In the genomic region with DNA sequence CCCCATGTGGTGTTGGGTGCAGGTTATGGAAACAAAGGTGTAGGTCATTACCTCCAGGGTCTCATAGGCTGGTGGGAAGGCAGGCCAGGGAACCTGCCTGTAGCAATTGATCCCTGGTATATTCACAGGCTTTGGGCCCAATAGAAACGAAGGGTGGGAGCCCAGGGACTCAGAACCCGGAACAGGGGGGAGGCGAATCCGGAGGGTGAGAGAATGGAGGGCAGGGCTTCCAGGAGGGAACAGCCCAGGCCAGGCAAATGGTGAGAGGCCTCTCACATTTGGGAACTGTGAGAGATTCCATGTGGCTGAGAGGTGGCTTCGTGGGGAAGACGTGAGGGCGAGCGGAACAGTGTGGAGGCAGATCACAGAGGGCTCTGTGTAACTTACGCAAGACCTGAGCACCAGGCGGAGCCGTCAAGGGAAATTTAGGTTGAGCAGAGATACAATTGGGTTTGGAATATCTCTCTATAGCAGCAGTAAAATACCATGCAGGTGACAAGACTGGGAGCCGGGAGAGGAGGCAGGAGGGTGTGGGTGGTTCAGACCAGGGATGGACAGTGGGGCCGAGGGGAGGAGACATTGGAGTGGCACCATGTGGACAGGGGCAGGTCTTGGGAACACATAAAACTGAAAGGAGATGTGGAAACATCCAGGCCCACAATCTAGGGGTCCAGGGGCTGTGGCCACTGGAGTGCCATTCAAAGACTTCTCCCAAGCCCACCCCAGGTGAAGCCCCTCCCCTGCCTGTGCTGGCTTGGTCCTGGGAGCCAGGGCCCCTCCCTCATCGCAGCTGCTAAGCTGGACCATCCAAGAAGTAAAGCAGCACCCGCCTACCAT, we compare ENCODE assay signal across 1 cellular context.
TF ChIP-seq lines count a peak whose summit lies in the region.

No MANE protein-coding gene starts in this region.

TF ChIP-seq in HepG2, 621 proteins besides CTCF, POLR2A, EP300 and RAD21:
- 0 out of 2 replicates have a peak, but pooled peaks have one; percentile 11 for TF ChIP-seq CEBPG (CRISPR knock-in tag; IDR thresholded peaks at IDR 0.05)
- no peak for TF ChIP-seq ZNF160 (CRISPR knock-in tag; IDR thresholded peaks at IDR 0.05)
- no peak for TF ChIP-seq SMARCC2 (IDR thresholded peaks at IDR 0.05)
- TF ChIP-seq STAT5B (CRISPR knock-in tag; IDR thresholded peaks at IDR 0.05), result no peak
- TF ChIP-seq CBX5 (CRISPR knock-in tag; IDR thresholded peaks at IDR 0.05; ENCODE audit: borderline replicate concordance), result no peak
- no peak for TF ChIP-seq ELF1 (CRISPR knock-in tag; IDR thresholded peaks at IDR 0.05)
- TF ChIP-seq, protein P1, sequence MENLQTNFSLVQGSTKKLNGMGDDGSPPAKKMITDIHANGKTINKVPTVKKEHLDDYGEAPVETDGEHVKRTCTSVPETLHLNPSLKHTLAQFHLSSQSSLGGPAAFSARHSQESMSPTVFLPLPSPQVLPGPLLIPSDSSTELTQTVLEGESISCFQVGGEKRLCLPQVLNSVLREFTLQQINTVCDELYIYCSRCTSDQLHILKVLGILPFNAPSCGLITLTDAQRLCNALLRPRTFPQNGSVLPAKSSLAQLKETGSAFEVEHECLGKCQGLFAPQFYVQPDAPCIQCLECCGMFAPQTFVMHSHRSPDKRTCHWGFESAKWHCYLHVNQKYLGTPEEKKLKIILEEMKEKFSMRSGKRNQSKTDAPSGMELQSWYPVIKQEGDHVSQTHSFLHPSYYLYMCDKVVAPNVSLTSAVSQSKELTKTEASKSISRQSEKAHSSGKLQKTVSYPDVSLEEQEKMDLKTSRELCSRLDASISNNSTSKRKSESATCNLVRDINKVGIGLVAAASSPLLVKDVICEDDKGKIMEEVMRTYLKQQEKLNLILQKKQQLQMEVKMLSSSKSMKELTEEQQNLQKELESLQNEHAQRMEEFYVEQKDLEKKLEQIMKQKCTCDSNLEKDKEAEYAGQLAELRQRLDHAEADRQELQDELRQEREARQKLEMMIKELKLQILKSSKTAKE (CRISPR knock-in tag; IDR thresholded peaks at IDR 0.05; ENCODE audit: borderline replicate concordance), result no peak
- TF ChIP-seq KLF9 (CRISPR knock-in tag; IDR thresholded peaks at IDR 0.05; ENCODE audit: low read depth), result no peak
- no peak for TF ChIP-seq RBFOX2 (IDR thresholded peaks at IDR 0.05; ENCODE audit: low read depth, low read length)
- no peak for TF ChIP-seq ZNF552 (CRISPR knock-in tag; IDR thresholded peaks at IDR 0.05; ENCODE audit: borderline replicate concordance)
- peak; percentile 64; the same call in 1 of the 2 replicates for TF ChIP-seq CEBPB (IDR thresholded peaks at IDR 0.05; ENCODE audit: borderline replicate concordance, low read depth, low read length)
- no peak for TF ChIP-seq ZNF335 (CRISPR knock-in tag; IDR thresholded peaks at IDR 0.05)
- TF ChIP-seq SETDB1 (CRISPR knock-in tag; IDR thresholded peaks at IDR 0.05; ENCODE audit: borderline replicate concordance), result no peak
- no peak for TF ChIP-seq ZKSCAN5 (CRISPR knock-in tag; IDR thresholded peaks at IDR 0.05)
